8 cellular contexts compared by ENCODE assay signal in the genomic region with DNA sequence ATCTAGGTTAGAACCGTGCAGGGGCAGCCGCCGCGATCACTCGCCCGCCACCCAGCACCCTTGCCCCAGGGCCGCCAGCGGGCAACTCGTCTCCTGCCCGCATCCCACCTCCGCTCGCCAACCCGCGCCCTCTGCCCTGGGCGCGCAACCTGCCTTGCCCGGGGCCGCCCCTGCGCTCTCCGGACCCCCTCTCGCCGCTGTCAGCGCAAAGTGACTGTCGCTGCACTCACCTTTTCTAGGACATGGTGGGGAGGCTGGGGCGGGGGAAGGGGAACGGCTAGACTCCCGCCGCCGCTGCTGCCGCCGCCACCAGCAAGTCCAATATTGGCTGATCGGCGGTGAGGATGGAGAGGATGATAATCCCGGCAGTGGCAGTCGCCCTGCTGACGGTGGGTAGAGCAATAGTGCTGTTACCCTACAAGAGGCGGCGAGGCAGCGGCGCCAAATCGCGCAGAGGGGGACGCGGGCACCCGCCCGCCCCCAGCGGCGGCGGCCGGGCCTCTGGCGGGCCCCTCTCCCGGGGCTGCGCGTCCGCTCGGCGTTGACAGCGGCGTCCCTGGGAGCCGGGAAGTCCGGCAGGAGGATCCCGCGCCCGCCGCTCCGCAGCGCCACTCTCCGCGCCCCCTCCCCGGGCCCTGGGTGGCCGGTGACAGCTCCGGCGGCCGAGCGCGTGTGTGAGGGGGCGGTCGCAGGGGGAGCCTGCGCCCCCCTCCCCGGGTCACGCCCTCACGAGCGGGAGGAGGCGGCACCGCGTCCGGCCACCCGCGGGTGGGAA. TPM values are rescaled to one million over a fixed set of nuclear protein-coding genes. Genes with fewer than 3 reads are reported as not detected.
DNase-seq lines count a peak whose midpoint lies in the region; ATAC-seq and TF ChIP-seq lines count a peak whose summit lies in the region.

No MANE protein-coding gene starts in this region.

- no peaks in the 10 kb centered on the region for H3K9me3 ChIP-seq in A673 (ENCODE audit: low read depth, low read length, poor library complexity, severe bottlenecking)

- no peaks in the 10 kb centered on the region for H3K36me3 ChIP-seq in A673 (ENCODE audit: insufficient read depth, low read length, poor library complexity, severe bottlenecking)

- ATAC-seq in naive B cell (ENCODE audit: low read depth in 2 of 2) (peak; percentile 12 to 14), HG03025 (IDR thresholded peaks at IDR 0.05; ENCODE audit: low FRiP score, unreplicated experiment) (no peak), GM18511 (IDR thresholded peaks at IDR 0.05; ENCODE audit: unreplicated experiment) (no peak)

- H3K27me3 Mint-ChIP-seq in naive B cell: no peaks in the 10 kb centered on the region

- no peaks in the 10 kb centered on the region for H3K9me3 Mint-ChIP-seq in naive B cell

- POLR2A ChIA-PET in A673 (lab: Charles Lee; ENCODE audit: low non-redundant PET): no interaction called here

- peak; percentile 47 for DNase-seq in A673 (ENCODE audit: low spot score)
- DNase-seq in HL-60 (ENCODE audit: low read depth in 1 of 2, low spot score in 1 of 2): no peak
- peak; percentile 73 for DNase-seq in activated CD8-positive, alpha-beta memory T cell treated with anti-CD3 and anti-CD28 coated beads, Interleukin-2, amount 50 U/mL, for 48 hours
- DNase-seq in epithelial cell of proximal tubule (ENCODE audit: low read depth): no peak
- peak; percentile 63 for DNase-seq in naive B cell
- peak; percentile 33 for DNase-seq in stimulated activated naive CD4-positive, alpha-beta T cell treated with Interleukin-2 at 50 U/mL for 16 hours (lab: John Stamatoyannopoulos, UW)

- H3K27ac ChIP-seq in A673 (ENCODE audit: low read depth, low read length, poor library complexity, severe bottlenecking): no peak overlapping the region
- no peak overlapping the region for H3K27ac ChIP-seq in HL-60 (replicated peaks)

- peaks cover 22% of the 10 kb centered on the region for H3K4me1 ChIP-seq in A673 (ENCODE audit: insufficient read depth, low read length, poor library complexity, severe bottlenecking)

- H3K27me3 ChIP-seq in A673 (replicated peaks; ENCODE audit: insufficient read depth, low read depth, low read length, poor library complexity) (peaks cover 20% of the 10 kb centered on the region), HL-60 (ENCODE audit: insufficient read depth, poor library complexity, severe bottlenecking) (peaks cover 49% of the 10 kb centered on the region)

- BruUV-seq in A673 (replicated peaks; lab: Mats Ljungman, UMichigan): no TSS peak

- peaks cover 16 to 36% (median 28%) of the 10 kb centered on the region in 3 donors for H3K4me1 Mint-ChIP-seq in naive B cell

- peak overlapping the region; percentile 72 for H3K4me3 ChIP-seq in A673 (ENCODE audit: low read depth, low read length, poor library complexity, severe bottlenecking)
- peak overlapping the region; percentile 38 for H3K4me3 ChIP-seq in HL-60 (replicated peaks; ENCODE audit: insufficient read depth, low read length)
- peak overlapping the region; percentile 96 for H3K4me3 ChIP-seq in epithelial cell of proximal tubule (ENCODE audit: low read depth, low read length)

- CTCF ChIA-PET in A673 (lab: Charles Lee): no interaction called here

- TF ChIP-seq CTCF in A673 (conservative IDR thresholded peaks at IDR 0.05; ENCODE audit: low read depth, low read length): no peak
- TF ChIP-seq CTCF in HL-60 (IDR thresholded peaks at IDR 0.05; ENCODE audit: insufficient read depth, low read length): no peak
- no peak for TF ChIP-seq CTCF in epithelial cell of proximal tubule (conservative IDR thresholded peaks at IDR 0.05; ENCODE audit: low read depth, low read length)

- intact Hi-C loops in A673 (cut with micrococcal nuclease; ENCODE audit: unreplicated experiment): loop anchor here (10.0 kb wide), 3 partner anchors 820 to 1450 kb away; no protein-coding TSS in a partner anchor

- peak overlapping the region; percentile 27 to 98 (median 94) for H3K27ac Mint-ChIP-seq in naive B cell

- peak overlapping the region; percentile 91 to 99 (median 98) for H3K4me3 Mint-ChIP-seq in naive B cell

- H3K36me3 Mint-ChIP-seq in naive B cell: no peaks in the 10 kb centered on the region

RNA-seq across cellular contexts. Expression of gene NR3C2, which starts 2.3 kb away (rescaled TPM):
- total RNA-seq in A673 (2021): 1.6 and 2.2 TPM in 2 replicates
- 0.98 and 1.5 TPM in 2 replicates for total RNA-seq in epithelial cell of proximal tubule
- polyA plus RNA-seq in naive B cell (ENCODE audit: low read depth in 6 of 6): 1 to 10 TPM; 2.4 to 6.4 (median 3.9) TPM

Comparison
In these comparisons a context has a peak if more than half of its experiments do, and no peak if none do; other contexts are left out.
1. DNase-seq: peak in A673 (single experiment), activated CD8-positive, alpha-beta memory T cell treated with anti-CD3 and anti-CD28 coated beads, Interleukin-2, amount 50 U/mL, for 48 hours (single experiment), naive B cell (single experiment) and stimulated activated naive CD4-positive, alpha-beta T cell treated with Interleukin-2 at 50 U/mL for 16 hours (single experiment); none in HL-60 (0 of 2) and epithelial cell of proximal tubule (single experiment).
2. H3K4me3 ChIP-seq: peak in every context shown above with its lines; median percentile 96 in epithelial cell of proximal tubule; 72 in A673; 38 in HL-60.
3. ATAC-seq: peak in naive B cell (2 of 2); none in HG03025 (single experiment) and GM18511 (single experiment).